In genomic region chr6:46684771-46685170, GRCh38 we compare ENCODE assay signal across 1 cellular context.
TF ChIP-seq lines count a peak whose summit lies in the region.

No MANE protein-coding gene starts in this region.

TF ChIP-seq in IMR-90, 13 proteins besides CTCF, POLR2A, EP300 and RAD21:
- TF ChIP-seq USF2 (IDR thresholded peaks at IDR 0.05; ENCODE audit: low read depth, low read length) (no peak), RFX5 (IDR thresholded peaks at IDR 0.05; ENCODE audit: low read depth, low read length) (no peak), CEBPB (IDR thresholded peaks at IDR 0.05; ENCODE audit: low read depth, low read length) (no peak), RCOR1 (IDR thresholded peaks at IDR 0.05; ENCODE audit: insufficient replicate concordance, low read length) (no peak)
- TF ChIP-seq, protein P1, sequence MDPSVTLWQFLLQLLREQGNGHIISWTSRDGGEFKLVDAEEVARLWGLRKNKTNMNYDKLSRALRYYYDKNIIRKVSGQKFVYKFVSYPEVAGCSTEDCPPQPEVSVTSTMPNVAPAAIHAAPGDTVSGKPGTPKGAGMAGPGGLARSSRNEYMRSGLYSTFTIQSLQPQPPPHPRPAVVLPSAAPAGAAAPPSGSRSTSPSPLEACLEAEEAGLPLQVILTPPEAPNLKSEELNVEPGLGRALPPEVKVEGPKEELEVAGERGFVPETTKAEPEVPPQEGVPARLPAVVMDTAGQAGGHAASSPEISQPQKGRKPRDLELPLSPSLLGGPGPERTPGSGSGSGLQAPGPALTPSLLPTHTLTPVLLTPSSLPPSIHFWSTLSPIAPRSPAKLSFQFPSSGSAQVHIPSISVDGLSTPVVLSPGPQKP (IDR thresholded peaks at IDR 0.05; ENCODE audit: borderline replicate concordance, low read depth, low read length) = no peak
